Comparison of ENCODE assay signal across 10 cellular contexts in genomic region chr7:128404143-128404681, GRCh38. TPM values are rescaled to one million over a fixed set of nuclear protein-coding genes. Genes with fewer than 3 reads are reported as not detected.
DNase-seq lines count a peak whose midpoint lies in the region; ATAC-seq and TF ChIP-seq lines count a peak whose summit lies in the region.
"Had no signal": no experiment of that assay in that cellular context is flagged by ENCODE, and none has a peak within 500 bp of the region (broad histone marks: within the 10 kb centered on the region; RNA-seq: fewer than 3 reads in every experiment).

No MANE protein-coding gene starts in this region.

- H3K4me3 ChIP-seq in OCI-LY1 (ENCODE audit: low read depth, low read length, poor library complexity, severe bottlenecking), result peak overlapping the region; percentile 87
- peak overlapping the region in 46 of 59 donors; percentile 59 to 86 (median 76) for H3K4me3 ChIP-seq in dorsolateral prefrontal cortex

- TF ChIP-seq CTCF in OCI-LY1 (IDR thresholded peaks at IDR 0.05; ENCODE audit: low read length), result no peak
- no peak for TF ChIP-seq CTCF in dorsolateral prefrontal cortex (IDR thresholded peaks at IDR 0.05 in 54 of 56, conservative IDR thresholded peaks at IDR 0.05 in 2 of 56; ENCODE audit: low read depth in 1 of 56, partially characterized antibody in 56 of 56)
- no peak for TF ChIP-seq CTCF in progenitor cell of endocrine pancreas (IDR thresholded peaks at IDR 0.05; ENCODE audit: unreplicated experiment)

- H3K27me3 ChIP-seq in OCI-LY1 (ENCODE audit: insufficient read depth, low read length), result 0 out of 2 replicates have a peak, but pooled peaks cover 9% of the 10 kb centered on the region
- H3K27me3 ChIP-seq in dorsolateral prefrontal cortex, result no peaks in the 10 kb centered on the region
- H3K27me3 ChIP-seq: tibial artery had no signal

- intact Hi-C loops in dorsolateral prefrontal cortex (cut with DNase I), result loop anchor here in 1 of 2 donors (10.0 kb wide), 1 partner anchor 51 kb away; the partner anchor contains the start of gene HILPDA

- H3K79me2 ChIP-seq in OCI-LY1 (ENCODE audit: insufficient read depth, low read length), result no peaks in the 10 kb centered on the region

- H3K4me1 ChIP-seq in OCI-LY1 (ENCODE audit: insufficient read depth, low read length, severe bottlenecking), result peaks cover 26% of the 10 kb centered on the region

- peaks cover 33% of the 10 kb centered on the region for H3K36me3 ChIP-seq in OCI-LY1 (ENCODE audit: insufficient read depth, low read length)

- H3K4me3 Mint-ChIP-seq in progenitor cell of endocrine pancreas (ENCODE audit: low read depth), result peak overlapping the region; percentile 59

- no peaks in the 10 kb centered on the region for H3K9me3 Mint-ChIP-seq in progenitor cell of endocrine pancreas (ENCODE audit: low read depth)

- peak overlapping the region; percentile 90; the same call in 1 of the 2 replicates for H3K9ac ChIP-seq in OCI-LY1 (ENCODE audit: low read length)

- H2AFZ ChIP-seq in OCI-LY1 (ENCODE audit: low read length), result no peak overlapping the region

- H3K27me3 Mint-ChIP-seq in progenitor cell of endocrine pancreas, result peaks cover 47% of the 10 kb centered on the region

- no peak for TF ChIP-seq POLR2A in erythroblast (IDR thresholded peaks at IDR 0.05; ENCODE audit: low read length)

- peak overlapping the region; percentile 83 for H3K4me2 ChIP-seq in OCI-LY1 (ENCODE audit: low read length)

- no peaks in the 10 kb centered on the region for H3K9me2 ChIP-seq in OCI-LY1 (ENCODE audit: low read depth, low read length)

- DNase-seq in NCI-H345 (lab: John Stamatoyannopoulos, UW) (peak; percentile 14), NCI-H345 treated with DMSO at 0.1 percent for 48 hours (lab: John Stamatoyannopoulos, UW; ENCODE audit: unreplicated experiment) (no peak), dorsolateral prefrontal cortex (no peak), progenitor cell of endocrine pancreas (ENCODE audit: low spot score, unreplicated experiment) (no peak), hippocampal formation (lab: John Stamatoyannopoulos, UW) (no peak), erythroblast (lab: John Stamatoyannopoulos, UW) (no peak)
- DNase-seq: NK-92 treated with Interleukin-12 subunit alpha and Interleukin-12 subunit beta, amount 100 ng/mL, for 24 hours; tibial artery had no signal

- H3K27ac Mint-ChIP-seq in progenitor cell of endocrine pancreas, result peak overlapping the region; percentile 12

- H3K9me3 ChIP-seq in OCI-LY1 (ENCODE audit: low read length), result no peaks in the 10 kb centered on the region
- H3K9me3 ChIP-seq: tibial artery had no signal

- peaks cover 9% of the 10 kb centered on the region for H3K4me1 Mint-ChIP-seq in progenitor cell of endocrine pancreas (ENCODE audit: low read depth)

- ATAC-seq in GM21737 (IDR thresholded peaks at IDR 0.05; ENCODE audit: unreplicated experiment), result no peak

- no peaks in the 10 kb centered on the region for H4K20me1 ChIP-seq in OCI-LY1 (ENCODE audit: insufficient read depth, low read length)

- H3K36me3 Mint-ChIP-seq in progenitor cell of endocrine pancreas (ENCODE audit: insufficient read depth), result peaks cover 1% of the 10 kb centered on the region

- H3K27ac ChIP-seq in OCI-LY1 (ENCODE audit: low read depth, low read length, poor library complexity, severe bottlenecking) (no peak overlapping the region), dorsolateral prefrontal cortex (peak overlapping the region in 25 of 59 donors; percentile 8 to 87 (median 66))

- 0 out of 2 replicates have a peak, but pooled peaks cover 7% of the 10 kb centered on the region for H3F3A ChIP-seq in OCI-LY1 (ENCODE audit: insufficient read depth, low read length)

RNA-seq across cellular contexts. Expression of gene IMPDH1, which starts 5.6 kb away (rescaled TPM):
- 10 to 100 TPM; 18.1 to 58.7 (median 39.5) TPM for total RNA-seq in dorsolateral prefrontal cortex
- 23.4 and 28.4 TPM in 2 replicates for total RNA-seq in progenitor cell of endocrine pancreas

RNA-seq across cellular contexts. Expression of gene PRRT4, which starts 42.7 kb away (rescaled TPM):
- 1 to 10 TPM; 1.5 to 7.6 (median 4.2) TPM for total RNA-seq in dorsolateral prefrontal cortex
- 0.86 and 2.9 TPM in 2 replicates for total RNA-seq in progenitor cell of endocrine pancreas

RNA-seq across cellular contexts. Expression of gene HILPDA, which starts 51.5 kb away (rescaled TPM):
- 100 to 1,000 TPM in 10 of 120 experiments, 10 to 100 TPM in 108, 1 to 10 TPM in 2; 8.6 to 287 (median 24.8) TPM for total RNA-seq in dorsolateral prefrontal cortex
- 36.8 TPM in 2 replicates for total RNA-seq in progenitor cell of endocrine pancreas
